Comparison of ENCODE assay signal across 1 cellular context in the genomic region with DNA sequence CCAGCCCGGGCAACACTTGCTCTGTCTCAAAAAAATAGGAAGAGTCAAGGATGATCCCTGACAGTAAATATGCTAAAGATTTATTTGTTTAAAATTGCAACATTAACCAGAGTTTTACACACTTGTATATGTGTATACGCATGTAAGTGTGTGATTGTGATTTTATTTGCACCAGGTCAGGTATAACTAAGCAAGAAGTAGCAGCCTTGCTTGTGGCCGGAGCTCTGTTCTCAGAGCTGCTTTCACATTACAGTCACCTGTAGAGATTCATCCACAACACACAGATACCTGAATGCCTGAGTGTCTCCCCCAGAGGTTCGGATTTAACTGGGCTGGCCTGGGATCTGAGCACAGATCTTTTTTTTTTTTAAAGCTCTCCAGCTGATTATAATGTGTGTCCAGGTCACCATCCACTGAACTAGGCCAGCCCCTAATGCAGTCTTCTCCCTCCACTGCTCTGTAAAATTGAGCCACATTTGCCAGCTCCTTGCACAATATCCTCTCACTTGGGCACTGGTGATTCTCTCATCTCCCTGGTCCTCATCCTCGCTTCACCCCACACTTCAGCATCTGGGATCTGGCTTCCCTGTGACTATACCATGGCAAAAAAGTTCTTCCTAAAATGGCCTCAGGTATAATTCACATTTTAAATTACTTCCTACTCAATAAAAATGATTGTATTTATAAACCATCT.
TF ChIP-seq lines count a peak whose summit lies in the region.

No MANE protein-coding gene starts in this region.

TF ChIP-seq in SK-N-SH, 30 proteins besides CTCF, POLR2A, EP300 and RAD21 (continued from another document):
- TF ChIP-seq TAF1 (IDR thresholded peaks at IDR 0.05; ENCODE audit: borderline replicate concordance, low read depth, low read length) (no peak), MEF2A (IDR thresholded peaks at IDR 0.05; ENCODE audit: borderline replicate concordance, low read depth) (no peak), RXRA (IDR thresholded peaks at IDR 0.05; ENCODE audit: borderline replicate concordance, low read depth) (no peak), TCF12 (IDR thresholded peaks at IDR 0.05) (no peak), GATA2 (CRISPR knock-in tag; IDR thresholded peaks at IDR 0.05) (no peak), FOXJ3 (CRISPR knock-in tag; IDR thresholded peaks at IDR 0.05) (no peak), ELF1 (IDR thresholded peaks at IDR 0.05) (no peak)
- TF ChIP-seq, protein P1, sequence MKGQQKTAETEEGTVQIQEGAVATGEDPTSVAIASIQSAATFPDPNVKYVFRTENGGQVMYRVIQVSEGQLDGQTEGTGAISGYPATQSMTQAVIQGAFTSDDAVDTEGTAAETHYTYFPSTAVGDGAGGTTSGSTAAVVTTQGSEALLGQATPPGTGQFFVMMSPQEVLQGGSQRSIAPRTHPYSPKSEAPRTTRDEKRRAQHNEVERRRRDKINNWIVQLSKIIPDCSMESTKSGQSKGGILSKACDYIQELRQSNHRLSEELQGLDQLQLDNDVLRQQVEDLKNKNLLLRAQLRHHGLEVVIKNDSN (IDR thresholded peaks at IDR 0.05; ENCODE audit: borderline replicate concordance, low read depth): no peak
- TF ChIP-seq, protein P2, sequence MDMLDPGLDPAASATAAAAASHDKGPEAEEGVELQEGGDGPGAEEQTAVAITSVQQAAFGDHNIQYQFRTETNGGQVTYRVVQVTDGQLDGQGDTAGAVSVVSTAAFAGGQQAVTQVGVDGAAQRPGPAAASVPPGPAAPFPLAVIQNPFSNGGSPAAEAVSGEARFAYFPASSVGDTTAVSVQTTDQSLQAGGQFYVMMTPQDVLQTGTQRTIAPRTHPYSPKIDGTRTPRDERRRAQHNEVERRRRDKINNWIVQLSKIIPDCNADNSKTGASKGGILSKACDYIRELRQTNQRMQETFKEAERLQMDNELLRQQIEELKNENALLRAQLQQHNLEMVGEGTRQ (IDR thresholded peaks at IDR 0.05; ENCODE audit: borderline replicate concordance, low read depth, low read length): no peak
